1 cellular context compared by ENCODE assay signal in genomic region chr2:71782323-71782722, GRCh38.
TF ChIP-seq lines count a peak whose summit lies in the region.

No MANE protein-coding gene starts in this region.

TF ChIP-seq in IMR-90, 13 proteins besides CTCF, POLR2A, EP300 and RAD21:
- TF ChIP-seq USF2 (IDR thresholded peaks at IDR 0.05; ENCODE audit: low read depth, low read length): no peak
- no peak for TF ChIP-seq RCOR1 (IDR thresholded peaks at IDR 0.05; ENCODE audit: insufficient replicate concordance, low read length)
- no peak for TF ChIP-seq FOS (IDR thresholded peaks at IDR 0.05; ENCODE audit: low read depth, low read length)
- TF ChIP-seq NFE2L2 (IDR thresholded peaks at IDR 0.05; ENCODE audit: low read depth, low read length): no peak
- TF ChIP-seq MAZ (IDR thresholded peaks at IDR 0.05; ENCODE audit: borderline replicate concordance, low read depth, low read length): no peak
- no peak for TF ChIP-seq CHD1 (IDR thresholded peaks at IDR 0.05; ENCODE audit: low read depth, low read length)
- TF ChIP-seq RFX5 (IDR thresholded peaks at IDR 0.05; ENCODE audit: low read depth, low read length): no peak
- no peak for TF ChIP-seq BHLHE40 (IDR thresholded peaks at IDR 0.05; ENCODE audit: low read depth, low read length)
- no peak for TF ChIP-seq MAFK (IDR thresholded peaks at IDR 0.05; ENCODE audit: low read depth, low read length)
- TF ChIP-seq ELK1 (IDR thresholded peaks at IDR 0.05; ENCODE audit: borderline replicate concordance, low read depth, low read length): no peak
- no peak for TF ChIP-seq MXI1 (IDR thresholded peaks at IDR 0.05; ENCODE audit: borderline replicate concordance, low read depth, low read length)
- no peak for TF ChIP-seq CEBPB (IDR thresholded peaks at IDR 0.05; ENCODE audit: low read depth, low read length)
